ENCODE assay signal across 17 cellular contexts in the genomic region with DNA sequence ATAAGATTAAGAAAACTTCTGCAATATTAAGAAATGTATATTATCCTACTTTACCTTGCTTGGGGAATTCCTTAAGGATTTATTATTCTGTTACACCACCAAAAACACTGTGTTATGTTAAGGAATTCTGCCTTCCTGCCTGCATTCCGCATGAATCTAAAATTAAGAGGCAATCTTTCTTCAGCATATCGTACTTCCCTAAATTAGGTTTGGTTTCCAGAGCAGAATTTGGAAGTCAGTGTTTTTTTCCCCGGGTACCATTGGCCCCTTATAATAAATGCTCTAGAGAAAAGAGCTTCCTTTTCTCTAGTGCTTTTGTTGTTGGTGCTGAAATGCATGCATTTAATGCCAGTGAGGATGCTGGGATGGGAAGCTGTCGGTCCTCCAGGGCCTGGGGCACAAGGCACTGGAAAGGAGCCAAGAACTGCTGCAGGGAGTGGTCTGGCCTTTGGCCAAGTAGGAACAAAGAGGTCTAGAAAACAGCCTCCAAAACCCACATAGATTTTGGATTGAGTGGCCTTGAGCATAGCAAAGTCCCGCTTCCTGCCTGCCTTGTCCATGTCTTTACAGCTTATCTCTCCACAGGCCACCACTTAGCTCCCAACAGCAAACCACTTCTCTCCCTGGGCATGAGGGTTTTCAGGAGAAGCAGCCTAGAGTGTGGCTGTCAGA.
DNase-seq lines count a peak whose midpoint lies in the region; ATAC-seq and TF ChIP-seq lines count a peak whose summit lies in the region.
"Had no signal": no experiment of that assay in that cellular context is flagged by ENCODE, and none has a peak within 500 bp of the region (broad histone marks: within the 10 kb centered on the region; RNA-seq: fewer than 3 reads in every experiment).

No MANE protein-coding gene starts in this region.

- ATAC-seq in HG02642 (IDR thresholded peaks at IDR 0.05; ENCODE audit: poor library complexity, unreplicated experiment) (no peak), GM19452 (IDR thresholded peaks at IDR 0.05; ENCODE audit: unreplicated experiment) (no peak), HG03135 (IDR thresholded peaks at IDR 0.05; ENCODE audit: unreplicated experiment) (no peak)
- ATAC-seq: right cardiac atrium had no signal

- no peak overlapping the region for H3K27ac ChIP-seq in coronary artery
- H3K27ac ChIP-seq: C4-2B, thyroid gland had no signal

- no peak for TF ChIP-seq CTCF in coronary artery (IDR thresholded peaks at IDR 0.05)

- no peak overlapping the region for H3K4me3 ChIP-seq in coronary artery
- H3K4me3 ChIP-seq: lung, thyroid gland had no signal

- DNase-seq in COLO829 (ENCODE audit: low spot score) (peak; percentile 72), ELF-1 (ENCODE audit: low read depth, low spot score) (peak; percentile 50), NCI-H2171 treated with DMSO at 0.1 percent for 48 hours (lab: John Stamatoyannopoulos, UW) (peak; percentile 56), coronary artery (ENCODE audit: low spot score) (peak; percentile 1), NCI-H1048 (lab: John Stamatoyannopoulos, UW) (no peak)
- DNase-seq: activated CD8-positive, alpha-beta memory T cell treated with anti-CD3 and anti-CD28 coated beads, Interleukin-2, amount 50 U/mL, for 4 hours; effector CD4-positive, alpha-beta T cell; NCI-H1436; right cardiac atrium; stimulated activated CD4-positive, alpha-beta T cell treated with anti-CD3 and anti-CD28 coated beads, Interleukin-2, amount 100 ng/mL, for 48 hours; SW 1271; thyroid gland had no signal
